ENCODE assay signal across 9 cellular contexts in the genomic region with DNA sequence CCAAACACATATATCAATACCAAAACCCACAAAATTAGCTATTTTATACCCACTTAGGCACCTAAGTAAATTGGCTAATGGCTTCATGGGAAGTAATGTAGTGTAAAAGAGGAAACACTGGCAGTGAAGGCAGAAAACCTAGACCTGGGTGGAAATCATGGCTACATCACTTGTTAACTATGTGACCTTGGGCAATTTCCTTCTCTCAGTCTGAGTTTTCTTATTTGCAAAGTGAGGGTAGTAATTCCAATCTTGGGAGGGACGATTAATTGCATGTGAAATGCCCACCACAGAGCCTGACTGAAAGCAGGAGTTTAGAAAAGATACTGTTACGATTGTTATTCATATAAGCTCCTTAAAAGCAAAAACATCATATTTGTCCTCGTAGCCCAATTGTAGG. TPM values are rescaled to one million over a fixed set of nuclear protein-coding genes. Genes with fewer than 3 reads are reported as not detected.
DNase-seq lines count a peak whose midpoint lies in the region; ATAC-seq and TF ChIP-seq lines count a peak whose summit lies in the region.
"Had no signal": no experiment of that assay in that cellular context is flagged by ENCODE, and none has a peak within 500 bp of the region (broad histone marks: within the 10 kb centered on the region; RNA-seq: fewer than 3 reads in every experiment).

No MANE protein-coding gene starts in this region.

- H3K4me3 ChIP-seq in HAP-1: no peak overlapping the region
- H3K4me3 ChIP-seq in PC-9: no peak overlapping the region
- no peak overlapping the region for H3K4me3 ChIP-seq in skeletal muscle satellite cell (ENCODE audit: low read length)

- no peaks in the 10 kb centered on the region for H3K9me3 ChIP-seq in HAP-1
- no peaks in the 10 kb centered on the region for H3K9me3 ChIP-seq in PC-9 (ENCODE audit: insufficient read depth, low read depth)
- H3K9me3 ChIP-seq in skeletal muscle satellite cell (replicated peaks; ENCODE audit: low read length): no peaks in the 10 kb centered on the region

- no peak overlapping the region for H3K4me3 Mint-ChIP-seq in Calu3 (ENCODE audit: low read depth, unreplicated experiment)
- H3K4me3 Mint-ChIP-seq: stimulated activated naive B cell treated with anti-CD40 and anti-IgM and Interleukin-4, amounts not matched to agents 10 μg/mL and 1 μg/mL and 100 μg/mL, for 72 hours had no signal

- POLR2A ChIA-PET in PC-9 (lab: Charles Lee; ENCODE audit: unreplicated experiment): no interaction called here

- H3K4me1 Mint-ChIP-seq in Calu3 (ENCODE audit: low read depth, unreplicated experiment): peaks cover 17% of the 10 kb centered on the region

- DNase-seq in HAP-1 (ENCODE audit: low spot score in 2 of 2) (peak; percentile 52 to 88), PC-9 (peak in 1 of 2 experiments; percentile 56), fibroblast of gingiva (ENCODE audit: low read depth) (peak; percentile 40), Calu3 (no peak)
- DNase-seq: DND-41; stimulated activated naive B cell treated with anti-CD40 and anti-IgM and Interleukin-4, amounts not matched to agents 10 μg/mL and 1 μg/mL and 100 μg/mL, for 72 hours had no signal

- no peak overlapping the region for H3K27ac Mint-ChIP-seq in Calu3 (ENCODE audit: unreplicated experiment)
- H3K27ac Mint-ChIP-seq: stimulated activated naive B cell treated with anti-CD40 and anti-IgM and Interleukin-4, amounts not matched to agents 10 μg/mL and 1 μg/mL and 100 μg/mL, for 72 hours had no signal

- H3K9ac ChIP-seq in skeletal muscle satellite cell (ENCODE audit: low read depth, low read length): no peak overlapping the region

- ATAC-seq in HG03565 (IDR thresholded peaks at IDR 0.05; ENCODE audit: unreplicated experiment): no peak
- no peak for ATAC-seq in GM21390 (IDR thresholded peaks at IDR 0.05; ENCODE audit: unreplicated experiment)
- ATAC-seq: stimulated activated naive B cell treated with anti-CD40 and anti-IgM and Interleukin-4, amounts not matched to agents 10 μg/mL and 1 μg/mL and 100 μg/mL, for 72 hours had no signal

- in situ Hi-C loops in HAP-1 (cut with MboI; ENCODE audit: low sequenced_read_pairs): no loop called here

- no TSS peak for BruUV-seq in PC-9 (replicated peaks; lab: Mats Ljungman, UMichigan)
- BruUV-seq in Calu3 (replicated peaks; lab: Mats Ljungman, UMichigan): no TSS peak

- H3K4me2 ChIP-seq in PC-9: peak overlapping the region; percentile 23
- peak overlapping the region; percentile 30 for H3K4me2 ChIP-seq in skeletal muscle satellite cell (ENCODE audit: low read length)

- peak overlapping the region; percentile 43; the same call in 1 of the 2 replicates for H3K27ac ChIP-seq in PC-9

- peaks cover 11% of the 10 kb centered on the region for H3K36me3 Mint-ChIP-seq in Calu3 (ENCODE audit: insufficient read depth, unreplicated experiment)

- TF ChIP-seq CTCF in PC-9 (conservative IDR thresholded peaks at IDR 0.05) (no peak), Calu3 (IDR thresholded peaks at IDR 0.05; ENCODE audit: unreplicated experiment) (no peak)

- peaks cover 77% of the 10 kb centered on the region for H3K79me2 ChIP-seq in PC-9 (ENCODE audit: low read depth)

- H3K27me3 ChIP-seq in HAP-1 (ENCODE audit: low read depth): no peaks in the 10 kb centered on the region
- no peaks in the 10 kb centered on the region for H3K27me3 ChIP-seq in PC-9 (ENCODE audit: insufficient read depth, low read depth)
- no peaks in the 10 kb centered on the region for H3K27me3 ChIP-seq in skeletal muscle satellite cell (ENCODE audit: control insufficient read depth, insufficient read depth, low read length)

- H3K4me1 ChIP-seq in HAP-1 (peaks cover 36% of the 10 kb centered on the region), PC-9 (replicated peaks; ENCODE audit: insufficient read depth) (peaks cover 25% of the 10 kb centered on the region), skeletal muscle satellite cell (ENCODE audit: control insufficient read depth, insufficient read depth, low read length) (peaks cover 18% of the 10 kb centered on the region)

- no peaks in the 10 kb centered on the region for H3K9me3 Mint-ChIP-seq in Calu3 (ENCODE audit: low read depth, unreplicated experiment)
- H3K9me3 Mint-ChIP-seq: stimulated activated naive B cell treated with anti-CD40 and anti-IgM and Interleukin-4, amounts not matched to agents 10 μg/mL and 1 μg/mL and 100 μg/mL, for 72 hours had no signal

- H2AFZ ChIP-seq in PC-9: no peak overlapping the region

- CTCF ChIA-PET in PC-9 (lab: Charles Lee): no interaction called here
- CTCF ChIA-PET in Calu3 (lab: Charles Lee): interaction anchor here (0.6 kb wide), 1 partner anchor 262 kb away, joined by 4 read pairs; no protein-coding TSS in a partner anchor

- H3K27me3 Mint-ChIP-seq in Calu3 (ENCODE audit: unreplicated experiment): no peaks in the 10 kb centered on the region
- H3K27me3 Mint-ChIP-seq: stimulated activated naive B cell treated with anti-CD40 and anti-IgM and Interleukin-4, amounts not matched to agents 10 μg/mL and 1 μg/mL and 100 μg/mL, for 72 hours had no signal

- no peaks in the 10 kb centered on the region for H3K9me2 ChIP-seq in PC-9 (ENCODE audit: insufficient read depth)

- H4K20me1 ChIP-seq in PC-9 (ENCODE audit: insufficient read depth): peaks cover 7% of the 10 kb centered on the region

- H3K36me3 ChIP-seq in HAP-1 (replicated peaks) (peaks cover 5% of the 10 kb centered on the region), PC-9 (ENCODE audit: low read depth) (no peaks in the 10 kb centered on the region), skeletal muscle satellite cell (ENCODE audit: insufficient read depth, low read length) (peaks cover 4% of the 10 kb centered on the region)

- intact Hi-C loops in PC-9 (cut with micrococcal nuclease; ENCODE audit: unreplicated experiment) (no loop called here), Calu3 (cut with micrococcal nuclease; ENCODE audit: unreplicated experiment) (no loop called here)

- H3F3A ChIP-seq in PC-9 (ENCODE audit: insufficient read depth, low read depth): 0 out of 2 replicates have a peak, but pooled peaks cover 12% of the 10 kb centered on the region

RNA-seq across cellular contexts. Expression of a gene that starts 6.1 kb away (rescaled TPM):
- total RNA-seq in PC-9 (2021): 22.4 and 24.1 TPM in 2 replicates
- 13.9 and 20.8 TPM in 2 replicates for total RNA-seq in skeletal muscle satellite cell (2012; rRNA removed)
- 30.8 and 31.1 TPM in 2 replicates for total RNA-seq in Calu3 (2022)

RNA-seq across cellular contexts. Expression of a gene that starts 52.5 kb away (rescaled TPM):
- total RNA-seq in PC-9 (2021): 37.6 and 40.0 TPM in 2 replicates
- total RNA-seq in skeletal muscle satellite cell (2012; rRNA removed): 25.6 and 27.1 TPM in 2 replicates
- 24.5 and 28.0 TPM in 2 replicates for total RNA-seq in Calu3 (2022)
